ENCODE assay signal across 1 cellular context in the genomic region with DNA sequence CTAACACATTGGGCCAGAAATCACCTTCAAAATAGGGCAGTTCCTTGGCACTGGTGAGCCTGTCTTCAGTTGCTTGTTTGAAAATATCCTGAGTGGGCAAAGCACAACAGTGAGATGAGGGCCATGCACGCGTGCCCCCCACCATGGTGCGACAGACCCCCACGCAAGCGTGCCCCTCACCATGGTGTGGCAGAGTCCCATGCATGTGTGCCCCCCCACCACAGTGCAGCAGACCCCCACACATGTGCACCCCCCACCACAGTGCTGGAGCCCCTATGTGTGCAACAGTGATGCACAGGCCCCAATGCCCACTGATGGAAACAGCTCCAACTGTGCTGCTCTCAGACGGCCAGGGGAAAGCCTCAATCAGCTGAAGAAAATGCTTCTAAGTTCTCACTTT.
TF ChIP-seq lines count a peak whose summit lies in the region.

No MANE protein-coding gene starts in this region.

TF ChIP-seq in WTC11, 78 proteins besides CTCF, POLR2A, EP300 and RAD21 (continued from another document):
- TF ChIP-seq ZNF263 (CRISPR knock-in tag; IDR thresholded peaks at IDR 0.05; ENCODE audit: low read depth) (no peak), CBFB (CRISPR knock-in tag; IDR thresholded peaks at IDR 0.05; ENCODE audit: low read depth) (no peak), CREM (CRISPR knock-in tag; IDR thresholded peaks at IDR 0.05) (no peak), SMAD4 (CRISPR knock-in tag; IDR thresholded peaks at IDR 0.05) (no peak), NFYB (CRISPR knock-in tag; conservative IDR thresholded peaks at IDR 0.05; ENCODE audit: low read depth) (no peak), KAT7 (CRISPR knock-in tag; IDR thresholded peaks at IDR 0.05; ENCODE audit: borderline replicate concordance) (no peak), GABPB1 (CRISPR knock-in tag; IDR thresholded peaks at IDR 0.05) (no peak), ERG (CRISPR knock-in tag; IDR thresholded peaks at IDR 0.05) (no peak), NR2C2 (CRISPR knock-in tag; IDR thresholded peaks at IDR 0.05) (no peak), IRF1 (CRISPR knock-in tag; IDR thresholded peaks at IDR 0.05) (no peak), JAZF1 (CRISPR knock-in tag; IDR thresholded peaks at IDR 0.05) (no peak), ZNF232 (CRISPR knock-in tag; IDR thresholded peaks at IDR 0.05) (no peak)
- TF ChIP-seq, protein P1, sequence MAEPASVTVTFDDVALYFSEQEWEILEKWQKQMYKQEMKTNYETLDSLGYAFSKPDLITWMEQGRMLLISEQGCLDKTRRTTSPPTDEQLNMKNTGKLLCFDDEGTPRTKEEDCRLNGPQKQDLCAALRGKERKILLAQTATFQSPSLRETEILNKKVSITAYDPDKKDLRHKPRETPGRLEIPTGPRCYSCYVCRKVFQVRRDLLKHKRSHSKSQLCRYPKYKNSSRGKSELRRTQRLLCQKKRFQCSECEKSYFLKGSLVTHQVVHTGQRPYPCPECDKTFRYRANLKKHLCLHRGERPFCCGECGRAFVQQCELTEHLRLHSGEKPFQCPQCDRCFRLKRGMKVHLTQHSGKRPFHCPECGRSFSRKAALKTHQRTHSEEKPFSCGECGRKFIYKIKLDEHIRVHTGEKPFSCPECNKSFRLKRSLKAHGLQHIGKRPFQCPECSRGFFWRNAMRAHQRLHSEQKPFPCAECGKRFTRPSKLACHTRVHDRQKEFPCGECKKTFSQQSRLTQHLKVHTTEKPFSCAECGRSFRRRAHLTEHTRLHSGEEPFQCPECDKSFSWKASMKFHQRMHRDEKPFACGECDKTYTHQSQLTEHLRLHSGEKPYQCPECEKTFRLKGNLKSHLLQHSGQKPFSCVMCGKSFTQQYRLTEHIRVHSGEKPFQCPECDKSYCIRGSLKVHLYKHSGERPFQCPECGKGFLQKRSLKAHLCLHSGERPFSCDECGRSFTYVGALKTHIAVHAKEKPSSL (CRISPR knock-in tag; conservative IDR thresholded peaks at IDR 0.05): no peak
TF ChIP-seq in WTC11: peak in this region for 0.
